In the genomic region with DNA sequence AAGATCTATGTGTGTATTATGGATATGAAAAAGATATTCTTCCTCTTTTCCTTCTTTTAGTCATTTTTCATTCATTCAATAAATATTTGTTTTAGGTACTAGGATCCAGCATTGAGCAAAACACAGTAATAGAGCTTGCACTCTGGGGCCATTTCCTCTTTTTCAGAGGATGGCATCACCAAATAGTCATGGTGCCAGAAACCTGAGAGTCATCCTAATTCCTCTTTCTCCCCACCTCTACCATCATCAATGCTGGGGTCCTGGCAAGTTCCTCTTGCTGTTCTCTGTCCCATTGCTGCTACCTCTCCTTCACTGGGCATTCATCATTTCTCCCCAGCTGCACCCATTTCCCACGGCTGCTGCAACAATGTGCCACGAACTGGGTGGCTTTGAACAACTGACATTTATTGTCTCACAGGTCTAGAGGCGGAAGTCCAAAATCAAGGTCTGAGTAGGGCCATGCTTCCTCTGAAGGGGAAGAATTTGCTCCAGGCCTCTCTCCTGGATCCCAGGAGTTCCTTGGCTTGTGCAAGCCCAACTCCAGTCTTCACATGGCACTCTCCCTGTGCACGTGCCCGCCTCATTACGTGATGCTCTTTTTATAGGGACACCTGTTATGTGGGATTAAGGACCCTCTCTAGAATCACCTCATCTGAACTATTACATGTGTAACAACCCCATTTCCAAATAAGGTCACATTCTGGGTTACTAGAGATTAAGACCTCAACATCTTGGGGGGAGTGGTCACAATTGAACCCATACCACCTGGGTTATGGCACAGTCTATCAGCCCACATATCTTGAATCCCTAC, we compare ENCODE assay signal across 9 cellular contexts. TPM values are rescaled to one million over a fixed set of nuclear protein-coding genes. Genes with fewer than 3 reads are reported as not detected.
A peak's percentile ranks its signal among the peaks of the same experiment; 100 is the strongest.
DNase-seq lines count a peak whose midpoint lies in the region; ATAC-seq and TF ChIP-seq lines count a peak whose summit lies in the region.
"Had no signal": no experiment of that assay in that cellular context is flagged by ENCODE, and none has a peak within 500 bp of the region (broad histone marks: within the 10 kb centered on the region; RNA-seq: fewer than 3 reads in every experiment).

No MANE protein-coding gene starts in this region.

- no peak overlapping the region for H2BK20ac ChIP-seq in IMR-90 (ENCODE audit: low read depth, low read length)

- WGBS in IMR-90 (ENCODE audit: extremely low coverage in 2 of 2, insufficient read length in 1 of 2), 2 experiments = 100% methylated on average over 2 of the region's 6 CpGs; no CpG with 5 or more reads in 1 of the 2 experiments
- WGBS in suprapubic skin = 82% methylated on average over 6 of the region's 6 CpGs

- H3K4ac ChIP-seq in IMR-90 (ENCODE audit: low read depth, low read length) = no peak overlapping the region

- no peak overlapping the region; the same call in 1 of the 2 replicates for H4K5ac ChIP-seq in IMR-90 (ENCODE audit: low read depth, low read length)

- H4K8ac ChIP-seq in IMR-90 (ENCODE audit: low read depth in 2 of 2, low read length in 2 of 2) = 0 out of 4 replicates have a peak overlapping the region, but pooled peaks of 1 of the 2 experiments have one; percentile 36

- H2AK9ac ChIP-seq in IMR-90 (replicated peaks; ENCODE audit: low read depth, low read length, poor library complexity) = no peak overlapping the region

- H3K9ac ChIP-seq in IMR-90 (ENCODE audit: low read depth, low read length) = no peak overlapping the region

- no peaks in the 10 kb centered on the region for H3K36me3 ChIP-seq in IMR-90 (ENCODE audit: control insufficient read depth, insufficient read depth, low read length)
- no peaks in the 10 kb centered on the region for H3K36me3 ChIP-seq in suprapubic skin

- CTCF ChIA-PET in IMR-90 (lab: Yijun Ruan, JAX) = no interaction called here

- peaks cover 3% of the 10 kb centered on the region for H3K27me3 ChIP-seq in IMR-90 (ENCODE audit: control insufficient read depth, insufficient read depth, low read length)
- no peaks in the 10 kb centered on the region for H3K27me3 ChIP-seq in suprapubic skin

- H2BK120ac ChIP-seq in IMR-90 (ENCODE audit: low read depth, low read length) = no peak overlapping the region

- H3K4me1 ChIP-seq in IMR-90 (ENCODE audit: control insufficient read depth, insufficient read depth, low read length) (peaks cover 4% of the 10 kb centered on the region), suprapubic skin (peaks cover 10% of the 10 kb centered on the region)

- H2BK5ac ChIP-seq in IMR-90 (ENCODE audit: low read depth, low read length, poor library complexity, severe bottlenecking) = no peak overlapping the region

- in situ Hi-C loops in IMR-90 (cut with MboI; ENCODE audit: low sequenced_read_pairs) = loop anchor here (25.0 kb wide), 1 partner anchor 272 kb away; a partner anchor contains a TSS

- H3K18ac ChIP-seq in IMR-90 (ENCODE audit: low read depth, low read length) = no peak overlapping the region; the same call in 1 of the 2 replicates

- intact Hi-C loops in IMR-90 (cut with micrococcal nuclease) = no loop called here

- H3K9me1 ChIP-seq in IMR-90 (ENCODE audit: insufficient read depth, low read length) = no peaks in the 10 kb centered on the region

- H2BK15ac ChIP-seq in IMR-90 (ENCODE audit: low read depth, low read length) = no peak overlapping the region

- POLR2A ChIA-PET in IMR-90 (lab: Charles Lee; ENCODE audit: unreplicated experiment) = no interaction called here

- H2AK5ac ChIP-seq in IMR-90 (ENCODE audit: low read depth, low read length) = no peak overlapping the region

- no peak overlapping the region for H3K56ac ChIP-seq in IMR-90 (ENCODE audit: extremely low read depth, insufficient read depth, low read length)

- H3K4me3 ChIP-seq in IMR-90 (ENCODE audit: insufficient read depth, low read depth, low read length) (no peak overlapping the region), suprapubic skin (no peak overlapping the region)

- no peak overlapping the region; the same call in 1 of the 2 replicates for H3K4me2 ChIP-seq in IMR-90 (ENCODE audit: low read depth, low read length)

- no peak for TF ChIP-seq CTCF in IMR-90 (conservative IDR thresholded peaks at IDR 0.05; ENCODE audit: low read depth, low read length)
- no peak for TF ChIP-seq CTCF in suprapubic skin (IDR thresholded peaks at IDR 0.05)

- H3K27ac ChIP-seq in IMR-90 (ENCODE audit: insufficient read depth, low read length) (peak overlapping the region; percentile 13; the same call in 1 of the 2 replicates), suprapubic skin (peak overlapping the region; percentile 55)

- no peak overlapping the region for H4K91ac ChIP-seq in IMR-90 (ENCODE audit: insufficient read depth, low read depth, low read length)

- H3K9me3 ChIP-seq in IMR-90 (ENCODE audit: control insufficient read depth, insufficient read depth, low read length) = no peaks in the 10 kb centered on the region
- H3K9me3 ChIP-seq in suprapubic skin = no peaks in the 10 kb centered on the region

- no peaks in the 10 kb centered on the region for H3K79me1 ChIP-seq in IMR-90 (ENCODE audit: low read depth in 1 of 2, low read length in 2 of 2)

- H3K23ac ChIP-seq in IMR-90 (ENCODE audit: low read depth, low read length) = no peak overlapping the region

- H2AFZ ChIP-seq in IMR-90 (replicated peaks; ENCODE audit: low read length, poor library complexity) = no peak overlapping the region

- TF ChIP-seq RAD21 in IMR-90 (IDR thresholded peaks at IDR 0.05; ENCODE audit: low read length) = no peak

- no peak for DNase-seq in IMR-90
- DNase-seq in germinal center (ENCODE audit: low spot score) = peak; percentile 33
- DNase-seq in suprapubic skin (ENCODE audit: low spot score in 2 of 2) = no peak
- DNase-seq in NCI-H226 = no peak
- DNase-seq in SW480 (ENCODE audit: low spot score) = no peak
- no peak for DNase-seq in stimulated activated naive CD4-positive, alpha-beta T cell treated with Interleukin-2 at 50 U/mL for 16 hours (lab: John Stamatoyannopoulos, UW)
- DNase-seq: T-helper 9 cell had no signal

- TF ChIP-seq POLR2A in IMR-90 (IDR thresholded peaks at IDR 0.05; ENCODE audit: low read depth, low read length) (no peak), suprapubic skin (IDR thresholded peaks at IDR 0.05) (no peak)

- no TSS peak for BruUV-seq in IMR-90 (replicated peaks; lab: Mats Ljungman, UMichigan)

- peak; percentile 73 for ATAC-seq in GM21526 (IDR thresholded peaks at IDR 0.05; ENCODE audit: low FRiP score, unreplicated experiment)
- ATAC-seq in IMR-90 (ENCODE audit: low read depth) = no peak
- ATAC-seq in HG03378 (IDR thresholded peaks at IDR 0.05; ENCODE audit: unreplicated experiment) = no peak

- no peak overlapping the region for H3K14ac ChIP-seq in IMR-90 (replicated peaks; ENCODE audit: low read depth, low read length)

- H4K20me1 ChIP-seq in IMR-90 (ENCODE audit: insufficient read depth, low read length) = no peaks in the 10 kb centered on the region

- dilution Hi-C loops in IMR-90 (cut with HindIII; ENCODE audit: low sequenced_read_pairs, unreplicated experiment) = no loop called here

- no peak for TF ChIP-seq EP300 in suprapubic skin (IDR thresholded peaks at IDR 0.05)

TF ChIP-seq in IMR-90, 13 proteins besides CTCF, POLR2A, EP300 and RAD21:
- TF ChIP-seq, protein P1, sequence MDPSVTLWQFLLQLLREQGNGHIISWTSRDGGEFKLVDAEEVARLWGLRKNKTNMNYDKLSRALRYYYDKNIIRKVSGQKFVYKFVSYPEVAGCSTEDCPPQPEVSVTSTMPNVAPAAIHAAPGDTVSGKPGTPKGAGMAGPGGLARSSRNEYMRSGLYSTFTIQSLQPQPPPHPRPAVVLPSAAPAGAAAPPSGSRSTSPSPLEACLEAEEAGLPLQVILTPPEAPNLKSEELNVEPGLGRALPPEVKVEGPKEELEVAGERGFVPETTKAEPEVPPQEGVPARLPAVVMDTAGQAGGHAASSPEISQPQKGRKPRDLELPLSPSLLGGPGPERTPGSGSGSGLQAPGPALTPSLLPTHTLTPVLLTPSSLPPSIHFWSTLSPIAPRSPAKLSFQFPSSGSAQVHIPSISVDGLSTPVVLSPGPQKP (IDR thresholded peaks at IDR 0.05; ENCODE audit: borderline replicate concordance, low read depth, low read length) = no peak

RNA-seq across cellular contexts. Expression of a gene that starts 9.5 kb away (rescaled TPM):
- total RNA-seq in IMR-90 (2012; rRNA removed) = 33.2 and 38.6 TPM in 2 replicates
- polyA plus RNA-seq in IMR-90 (2012; rRNA removed) = 37.2 and 41.4 TPM in 2 replicates
- 20.4 and 27.1 TPM in 2 replicates for polyA plus RNA-seq in IMR-90 (2012; cell fraction: cytosol; rRNA removed)
- polyA plus RNA-seq in IMR-90 (2012; cell fraction: nucleus; rRNA removed; ENCODE audit: low replicate concordance) = 24.9 and 43.2 TPM in 2 replicates
- total RNA-seq in suprapubic skin = 100 to 1,000 TPM in 1 of 4 donors, 10 to 100 TPM in 3; 58.2 to 137 (median 90.6) TPM
